Comparison of ENCODE assay signal across 10 cellular contexts in genomic region chr3:17632401-17633100, GRCh38.
DNase-seq lines count a peak whose midpoint lies in the region; ATAC-seq and TF ChIP-seq lines count a peak whose summit lies in the region.
"Had no signal": no experiment of that assay in that cellular context is flagged by ENCODE, and none has a peak within 500 bp of the region (broad histone marks: within the 10 kb centered on the region; RNA-seq: fewer than 3 reads in every experiment).

No MANE protein-coding gene starts in this region.

- CTCF ChIA-PET in PC-3 (lab: Charles Lee): no interaction called here

- H3K9me3 ChIP-seq in PC-3 (ENCODE audit: low read length) (no peaks in the 10 kb centered on the region), endodermal cell (ENCODE audit: control insufficient read depth, low read length) (no peaks in the 10 kb centered on the region)

- no peaks in the 10 kb centered on the region for H4K20me1 ChIP-seq in PC-3 (ENCODE audit: low read length)

- H3K9ac ChIP-seq in PC-3 (ENCODE audit: low read length) (no peak overlapping the region), endodermal cell (ENCODE audit: extremely low read depth, low read length, poor library complexity, severe bottlenecking) (no peak overlapping the region)

- H2AFZ ChIP-seq in PC-3 (ENCODE audit: low read length): no peak overlapping the region

- H3K4me3 Mint-ChIP-seq in type B pancreatic cell (no peak overlapping the region), endodermal cell (no peak overlapping the region)

- H3K27me3 ChIP-seq in PC-3 (ENCODE audit: low read length) (no peaks in the 10 kb centered on the region), endodermal cell (ENCODE audit: control insufficient read depth, insufficient read depth, low read length, poor library complexity, severe bottlenecking) (no peaks in the 10 kb centered on the region)

- H3K27ac ChIP-seq in PC-3 (ENCODE audit: low read length) (no peak overlapping the region), endodermal cell (ENCODE audit: low read depth, low read length) (no peak overlapping the region)

- H3K4me3 ChIP-seq in PC-3 (ENCODE audit: low read length) (no peak overlapping the region), endodermal cell (ENCODE audit: low read length) (no peak overlapping the region)

- H3K27ac Mint-ChIP-seq in type B pancreatic cell (no peak overlapping the region), endodermal cell (no peak overlapping the region)

- no TSS peak for BruUV-seq in PC-3 (replicated peaks; lab: Mats Ljungman, UMichigan)

- peak; percentile 19 for DNase-seq in stimulated activated CD4-positive, alpha-beta T cell treated with anti-CD3 and anti-CD28 coated beads, Interleukin-1b, Interleukin-23, amount 100 ng/mL, for 48 hours
- no peak for DNase-seq in stimulated activated CD4-positive, alpha-beta T cell treated with anti-CD3 and anti-CD28 coated beads, Interleukin-12 subunit alpha, Interleukin-12 subunit beta, amount 100 ng/mL, for 4 hours
- DNase-seq in PC-3 (peak; percentile 58), fibroblast of gingiva (ENCODE audit: low read depth) (peak; percentile 60), type B pancreatic cell (ENCODE audit: extremely low spot score, unreplicated experiment) (no peak), midbrain (lab: John Stamatoyannopoulos, UW) (no peak), endodermal cell (no peak), SW480 (ENCODE audit: low spot score) (no peak)
- DNase-seq: activated T-cell treated with anti-CD3 and anti-CD28 coated beads, Interleukin-2, amount 50 U/mL, for 48 hours; head of caudate nucleus had no signal

- H3K9me3 Mint-ChIP-seq in type B pancreatic cell (no peaks in the 10 kb centered on the region), endodermal cell (no peaks in the 10 kb centered on the region)

- POLR2A ChIA-PET in PC-3 (lab: Charles Lee; ENCODE audit: unreplicated experiment): no interaction called here

- H3K36me3 Mint-ChIP-seq in type B pancreatic cell (peaks cover 4% of the 10 kb centered on the region), endodermal cell (ENCODE audit: low read depth) (peaks cover 2% of the 10 kb centered on the region)

- H3K4me1 ChIP-seq in PC-3 (ENCODE audit: insufficient read depth, low read length): peaks cover 21% of the 10 kb centered on the region
- H3K4me1 ChIP-seq in endodermal cell (ENCODE audit: control insufficient read depth, insufficient read depth, low read length): no peaks in the 10 kb centered on the region

- peaks cover 4% of the 10 kb centered on the region for H3K4me1 Mint-ChIP-seq in type B pancreatic cell (ENCODE audit: unreplicated experiment)
- H3K4me1 Mint-ChIP-seq in endodermal cell: peaks cover 6% of the 10 kb centered on the region

- no peaks in the 10 kb centered on the region for H3K9me2 ChIP-seq in PC-3 (replicated peaks; ENCODE audit: low read length)

- intact Hi-C loops in PC-3 (cut with micrococcal nuclease): no loop called here

- H3K79me2 ChIP-seq in PC-3 (ENCODE audit: low read length): 0 out of 2 replicates have a peak, but pooled peaks cover 2% of the 10 kb centered on the region

- no peaks in the 10 kb centered on the region for H3K27me3 Mint-ChIP-seq in type B pancreatic cell
- H3K27me3 Mint-ChIP-seq in endodermal cell (ENCODE audit: insufficient read depth): no peaks in the 10 kb centered on the region

- ATAC-seq in PC-3: peak; percentile 85

- no peaks in the 10 kb centered on the region for H3F3A ChIP-seq in PC-3 (ENCODE audit: low read length, unreplicated experiment)

- H3K36me3 ChIP-seq in PC-3 (ENCODE audit: low read depth, low read length): no peaks in the 10 kb centered on the region
- no peaks in the 10 kb centered on the region for H3K36me3 ChIP-seq in endodermal cell (ENCODE audit: control insufficient read depth, insufficient read depth, low read length)

- no peak for TF ChIP-seq CTCF in PC-3 (conservative IDR thresholded peaks at IDR 0.05; ENCODE audit: low read depth, low read length)
- no peak for TF ChIP-seq CTCF in type B pancreatic cell (conservative IDR thresholded peaks at IDR 0.05)
- no peak for TF ChIP-seq CTCF in endodermal cell (conservative IDR thresholded peaks at IDR 0.05)

- 100% methylated on average over 1 of the region's 3 CpGs; no CpG with 5 or more reads in 1 of the 2 experiments for WGBS in endodermal cell (ENCODE audit: insufficient coverage in 1 of 2, insufficient read length in 1 of 2), 2 experiments

- peak overlapping the region; percentile 52 for H3K4me2 ChIP-seq in PC-3 (ENCODE audit: low read length)

Comparison
In these comparisons a context has a peak if more than half of its experiments do, and no peak if none do; other contexts are left out.
1. DNase-seq: peak in stimulated activated CD4-positive, alpha-beta T cell treated with anti-CD3 and anti-CD28 coated beads, Interleukin-1b, Interleukin-23, amount 100 ng/mL, for 48 hours (single experiment), PC-3 (single experiment) and fibroblast of gingiva (single experiment); none in stimulated activated CD4-positive, alpha-beta T cell treated with anti-CD3 and anti-CD28 coated beads, Interleukin-12 subunit alpha, Interleukin-12 subunit beta, amount 100 ng/mL, for 4 hours (single experiment), type B pancreatic cell (single experiment), midbrain (single experiment), endodermal cell (single experiment) and SW480 (single experiment).